13 cellular contexts compared by ENCODE assay signal in the genomic region with DNA sequence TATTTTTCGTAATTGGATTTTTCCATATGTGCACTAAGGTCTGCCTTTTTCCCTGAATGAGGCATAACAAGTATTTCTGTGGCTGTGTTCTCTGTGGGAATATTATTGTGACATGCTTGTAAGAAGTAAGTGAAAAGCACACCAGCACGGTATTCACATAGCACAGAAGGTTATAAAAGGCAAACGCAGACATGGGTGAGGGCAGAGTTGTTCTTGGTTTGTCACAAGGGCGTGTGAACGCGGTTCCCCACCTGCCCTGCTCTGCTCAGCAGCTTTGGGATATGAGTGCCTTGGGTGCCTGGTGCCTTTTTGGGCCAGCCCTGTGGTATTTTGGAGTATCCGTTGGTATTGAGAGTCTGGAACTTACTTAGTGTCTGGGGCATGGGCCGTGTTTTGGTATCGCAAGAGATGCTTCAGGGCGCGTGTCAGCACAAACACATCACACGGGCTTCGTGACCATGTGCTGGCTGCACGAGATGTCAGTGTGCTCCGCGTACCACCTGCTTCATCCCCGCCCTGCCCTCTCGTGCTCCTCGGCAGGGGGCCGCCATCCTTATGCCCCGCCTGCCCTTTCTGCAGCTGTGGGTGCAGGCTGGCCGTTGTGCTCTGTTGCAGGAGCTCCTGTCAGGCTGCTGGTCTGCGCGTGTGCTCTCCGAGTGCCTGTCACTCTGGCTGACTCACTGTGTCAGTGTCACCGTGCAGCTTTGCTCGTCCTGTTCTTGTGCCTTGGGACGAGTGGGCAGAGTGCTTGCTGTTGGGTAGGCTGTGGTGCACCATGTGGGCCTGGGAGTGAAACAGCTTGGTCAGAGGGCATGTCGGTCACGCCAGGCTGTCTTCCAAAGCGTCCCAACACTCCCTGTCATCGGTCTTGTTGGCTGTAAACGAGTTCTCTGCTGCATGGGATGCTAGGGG. TPM values are rescaled to one million over a fixed set of nuclear protein-coding genes. Genes with fewer than 3 reads are reported as not detected.
DNase-seq lines count a peak whose midpoint lies in the region; ATAC-seq and TF ChIP-seq lines count a peak whose summit lies in the region.
"Had no signal": no experiment of that assay in that cellular context is flagged by ENCODE, and none has a peak within 500 bp of the region (broad histone marks: within the 10 kb centered on the region; RNA-seq: fewer than 3 reads in every experiment).

No MANE protein-coding gene starts in this region.

- H2AFZ ChIP-seq in trophoblast cell (ENCODE audit: insufficient read depth, low read length, poor library complexity), result no peak overlapping the region

- in situ Hi-C loops in G401 (cut with HindIII; ENCODE audit: low sequenced_read_pairs), result no loop called here

- no peaks in the 10 kb centered on the region for H3K9me3 ChIP-seq in left ventricle myocardium inferior (replicated peaks)
- H3K9me3 ChIP-seq in trophoblast cell (ENCODE audit: insufficient read depth, low read depth, low read length), result no peaks in the 10 kb centered on the region
- H3K9me3 ChIP-seq: stomach had no signal

- H3K9ac ChIP-seq in trophoblast cell (ENCODE audit: low read length), result no peak overlapping the region

- no peak overlapping the region for H4K12ac ChIP-seq in trophoblast cell (ENCODE audit: low read depth, low read length)

- WGBS in trophoblast cell (ENCODE audit: extremely low coverage, insufficient coverage, insufficient read length), result no CpG with 5 or more reads among the region's 33 CpGs

- H2AK5ac ChIP-seq in trophoblast cell (ENCODE audit: low read length), result no peak overlapping the region

- H3K27ac ChIP-seq in VCaP (0 out of 2 replicates have a peak overlapping the region, but pooled peaks have one; percentile 57), left ventricle myocardium inferior (replicated peaks) (peak overlapping the region; percentile 78), trophoblast cell (ENCODE audit: low read depth, low read length) (no peak overlapping the region)

- H2BK120ac ChIP-seq in trophoblast cell (ENCODE audit: insufficient read depth, low read length, poor library complexity), result no peak overlapping the region

- H3K18ac ChIP-seq in trophoblast cell (ENCODE audit: low read length), result no peak overlapping the region

- H2BK12ac ChIP-seq in trophoblast cell (ENCODE audit: low read length), result no peak overlapping the region

- no peak overlapping the region for H2BK5ac ChIP-seq in trophoblast cell (ENCODE audit: low read depth, low read length, poor library complexity)

- peak; percentile 62 for DNase-seq in G401 (ENCODE audit: low spot score)
- peak; percentile 60 for DNase-seq in left ventricle myocardium inferior
- peak; percentile 57 to 67 for DNase-seq in trophoblast cell
- no peak for DNase-seq in NCI-H2081 (lab: John Stamatoyannopoulos, UW)
- DNase-seq in HuH-7.5 (ENCODE audit: low spot score), result no peak
- DNase-seq: activated CD4-positive, CD25-positive, alpha-beta regulatory T cell; activated gamma-delta T cell treated with Interleukin-2 at 50 U/mL for 16 hours; DMS79 treated with DMSO at 0.1 percent for 48 hours; NCI-H510A treated with DMSO at 0.1 percent for 48 hours; SHP77; stomach had no signal

- H3K4me1 ChIP-seq in left ventricle myocardium inferior, result peaks cover 97% of the 10 kb centered on the region
- peaks cover 26 to 33% of the 10 kb centered on the region in 2 experiments for H3K4me1 ChIP-seq in trophoblast cell (ENCODE audit: control insufficient read depth in 1 of 2, insufficient read depth in 2 of 2, low read length in 2 of 2)

- intact Hi-C loops in left ventricle myocardium inferior (cut with micrococcal nuclease), result no loop called here

- H3K4me3 ChIP-seq in left ventricle myocardium inferior (no peak overlapping the region), trophoblast cell (ENCODE audit: low read depth, low read length) (no peak overlapping the region)
- H3K4me3 ChIP-seq: stomach had no signal

- no peak overlapping the region for H3K4me2 ChIP-seq in trophoblast cell (ENCODE audit: low read length)

- peaks cover 56% of the 10 kb centered on the region for H3K79me2 ChIP-seq in trophoblast cell (ENCODE audit: control insufficient read depth, insufficient read depth, low read length, poor library complexity)

- H3K14ac ChIP-seq in trophoblast cell (ENCODE audit: low read length), result no peak overlapping the region

- H3K27me3 ChIP-seq in left ventricle myocardium inferior (ENCODE audit: low read depth) (no peaks in the 10 kb centered on the region), trophoblast cell (ENCODE audit: insufficient read depth, low read length) (no peaks in the 10 kb centered on the region)
- H3K27me3 ChIP-seq: stomach had no signal

- H3K36me3 ChIP-seq in left ventricle myocardium inferior (peaks cover 5% of the 10 kb centered on the region), trophoblast cell (ENCODE audit: control insufficient read depth in 1 of 2, insufficient read depth in 2 of 2, low read length in 2 of 2) (peaks cover 28 to 29% of the 10 kb centered on the region in 2 experiments)

- peak overlapping the region; percentile 71 for H3K4ac ChIP-seq in trophoblast cell (ENCODE audit: low read depth, low read length)

- ATAC-seq in HG03135 (IDR thresholded peaks at IDR 0.05; ENCODE audit: unreplicated experiment), result no peak

- no peaks in the 10 kb centered on the region for H3K79me1 ChIP-seq in trophoblast cell (ENCODE audit: low read length)

- no peak overlapping the region for H4K8ac ChIP-seq in trophoblast cell (ENCODE audit: low read depth, low read length)

- H3K23ac ChIP-seq in trophoblast cell (ENCODE audit: low read length), result no peak overlapping the region

- no peak overlapping the region for H4K91ac ChIP-seq in trophoblast cell (ENCODE audit: low read depth, low read length)

- no peak for TF ChIP-seq CTCF in VCaP (conservative IDR thresholded peaks at IDR 0.05)
- no peak for TF ChIP-seq CTCF in left ventricle myocardium inferior (IDR thresholded peaks at IDR 0.05; ENCODE audit: borderline replicate concordance)

RNA-seq across cellular contexts. Expression of a gene that starts 15.0 kb away (rescaled TPM):
- total RNA-seq in G401 (2014; rRNA removed; shearing (Covaris generic)), result 5.8 and 15.2 TPM in 2 replicates
- total RNA-seq in left ventricle myocardium inferior, result 37.9 TPM
- 73.3 and 73.7 TPM in 2 replicates for polyA plus RNA-seq in trophoblast cell (2013)

RNA-seq across cellular contexts. Expression of a gene that starts 48.5 kb away (rescaled TPM):
- total RNA-seq in G401 (2014; rRNA removed; shearing (Covaris generic)), result 79.9 and 105 TPM in 2 replicates
- 37.0 TPM for total RNA-seq in left ventricle myocardium inferior
- 85.8 and 86.1 TPM in 2 replicates for polyA plus RNA-seq in trophoblast cell (2013)

Comparison
In these comparisons a context has a peak if more than half of its experiments do, and no peak if none do; other contexts are left out.
1. DNase-seq: peak in G401 (single experiment), left ventricle myocardium inferior (single experiment) and trophoblast cell (2 of 2); none in NCI-H2081 (0 of 2) and HuH-7.5 (single experiment).